ENCODE assay signal across 20 cellular contexts in genomic region chr16:88796278-88796677, GRCh38. TPM values are rescaled to one million over a fixed set of nuclear protein-coding genes. Genes with fewer than 3 reads are reported as not detected.
DNase-seq lines count a peak whose midpoint lies in the region; ATAC-seq and TF ChIP-seq lines count a peak whose summit lies in the region.
"Had no signal": no experiment of that assay in that cellular context is flagged by ENCODE, and none has a peak within 500 bp of the region (broad histone marks: within the 10 kb centered on the region; RNA-seq: fewer than 3 reads in every experiment).

No MANE protein-coding gene starts in this region.

- no peaks in the 10 kb centered on the region for H4K20me1 ChIP-seq in Loucy (ENCODE audit: insufficient read depth, low read length, poor library complexity, severe bottlenecking)
- H4K20me1 ChIP-seq in osteoblast (ENCODE audit: insufficient read depth, low read length), result no peaks in the 10 kb centered on the region

- no peak overlapping the region for H3K4me3 Mint-ChIP-seq in activated CD4-positive, alpha-beta memory T cell treated with anti-CD3 and anti-CD28 coated beads, Interleukin-2, amount 10 ng/mL, durations not matched to agents 7 days and 5 days
- H3K4me3 Mint-ChIP-seq in activated CD4-positive, alpha-beta memory T cell treated with anti-CD3 and anti-CD28 coated beads for 36 hours, result no peak overlapping the region
- no peak overlapping the region for H3K4me3 Mint-ChIP-seq in CD4-positive, alpha-beta T cell
- H3K4me3 Mint-ChIP-seq: CD8-positive, alpha-beta memory T cell had no signal

- H3K36me3 Mint-ChIP-seq in activated CD4-positive, alpha-beta memory T cell treated with anti-CD3 and anti-CD28 coated beads, Interleukin-2, amount 10 ng/mL, durations not matched to agents 7 days and 5 days (ENCODE audit: low read depth), result no peaks in the 10 kb centered on the region
- no peaks in the 10 kb centered on the region for H3K36me3 Mint-ChIP-seq in activated CD4-positive, alpha-beta memory T cell treated with anti-CD3 and anti-CD28 coated beads for 36 hours
- no peaks in the 10 kb centered on the region for H3K36me3 Mint-ChIP-seq in CD4-positive, alpha-beta T cell (ENCODE audit: low read depth)
- H3K36me3 Mint-ChIP-seq: CD8-positive, alpha-beta memory T cell had no signal

- peak overlapping the region; percentile 32 for H3K9ac ChIP-seq in Loucy (ENCODE audit: low read depth, low read length, poor library complexity, severe bottlenecking)

- H3K4me3 ChIP-seq in Loucy (ENCODE audit: low read length, poor library complexity, severe bottlenecking) (no peak overlapping the region), osteoblast (ENCODE audit: insufficient read depth, low read length) (no peak overlapping the region)
- H3K4me3 ChIP-seq: SK-N-MC had no signal

- H3K27ac ChIP-seq in CD4-positive, alpha-beta T cell (ENCODE audit: low read depth, low read length), result no peak overlapping the region
- no peak overlapping the region for H3K27ac ChIP-seq in osteoblast (ENCODE audit: low read depth, low read length)
- H3K27ac ChIP-seq: SK-N-MC had no signal

- no peak overlapping the region for H3K4me2 ChIP-seq in Loucy (ENCODE audit: low read depth, low read length, poor library complexity, severe bottlenecking)
- H3K4me2 ChIP-seq in osteoblast (ENCODE audit: insufficient read depth, low read length), result no peak overlapping the region

- intact Hi-C loops in activated CD4-positive, alpha-beta memory T cell treated with anti-CD3 and anti-CD28 coated beads for 36 hours (cut with micrococcal nuclease), result no loop called here
- intact Hi-C loops in CD4-positive, alpha-beta T cell (cut with DNase I, micrococcal nuclease), result no loop called here

- no peaks in the 10 kb centered on the region for H3K9me2 ChIP-seq in Loucy (replicated peaks; ENCODE audit: low read depth, low read length)

- TF ChIP-seq POLR2A in erythroblast (IDR thresholded peaks at IDR 0.05; ENCODE audit: low read length), result no peak

- no peak for TF ChIP-seq CTCF in CD4-positive, alpha-beta T cell (IDR thresholded peaks at IDR 0.05)
- TF ChIP-seq CTCF in Loucy (conservative IDR thresholded peaks at IDR 0.05; ENCODE audit: low read length), result no peak
- no peak for TF ChIP-seq CTCF in osteoblast (IDR thresholded peaks at IDR 0.05; ENCODE audit: extremely low read depth, low read depth, low read length)

- H2AFZ ChIP-seq in Loucy (ENCODE audit: low read length) (no peak overlapping the region), osteoblast (ENCODE audit: low read length) (no peak overlapping the region)

- no peak for DNase-seq in activated CD4-positive, alpha-beta memory T cell treated with anti-CD3 and anti-CD28 coated beads, Interleukin-2, amount 10 ng/mL, durations not matched to agents 7 days and 5 days
- DNase-seq in activated CD4-positive, alpha-beta memory T cell treated with anti-CD3 and anti-CD28 coated beads for 36 hours, result no peak
- DNase-seq in CD4-positive, alpha-beta T cell, result no peak
- DNase-seq in osteoblast (ENCODE audit: insufficient read length, low spot score, missing footprints) (peak; percentile 58), erythroblast (lab: John Stamatoyannopoulos, UW) (no peak)
- DNase-seq: CD8-positive, alpha-beta memory T cell; DMS153; DND-41; IMR-90; KG1; NCI-H1048; NCI-H1436; NCI-H187; NCI-H2081 treated with DMSO at 0.1 percent for 48 hours; NCI-H524; NCI-H774; SIG-M5 had no signal

- peaks cover 51% of the 10 kb centered on the region for H3K4me1 Mint-ChIP-seq in activated CD4-positive, alpha-beta memory T cell treated with anti-CD3 and anti-CD28 coated beads, Interleukin-2, amount 10 ng/mL, durations not matched to agents 7 days and 5 days
- peaks cover 50% of the 10 kb centered on the region for H3K4me1 Mint-ChIP-seq in activated CD4-positive, alpha-beta memory T cell treated with anti-CD3 and anti-CD28 coated beads for 36 hours (ENCODE audit: low read depth)
- peaks cover 54% of the 10 kb centered on the region for H3K4me1 Mint-ChIP-seq in CD4-positive, alpha-beta T cell (ENCODE audit: low read depth)

- POLR2A ChIA-PET in activated CD4-positive, alpha-beta memory T cell treated with anti-CD3 and anti-CD28 coated beads, Interleukin-2, amount 10 ng/mL, durations not matched to agents 7 days and 5 days (lab: Charles Lee), result no interaction called here
- POLR2A ChIA-PET in activated CD4-positive, alpha-beta memory T cell treated with anti-CD3 and anti-CD28 coated beads for 36 hours (lab: Charles Lee), result interaction anchor here (1.2 kb wide), 1 partner anchor 14 kb away, joined by 3 read pairs; no protein-coding TSS in a partner anchor
- POLR2A ChIA-PET in CD4-positive, alpha-beta T cell (lab: Charles Lee), result interaction anchor here (1.2 to 3.8 kb wide), 2 partner anchors 15 kb away, joined by 3 to 22 read pairs; partner anchors contain the start of gene APRT

- no peaks in the 10 kb centered on the region for H3K27me3 Mint-ChIP-seq in activated CD4-positive, alpha-beta memory T cell treated with anti-CD3 and anti-CD28 coated beads, Interleukin-2, amount 10 ng/mL, durations not matched to agents 7 days and 5 days
- H3K27me3 Mint-ChIP-seq in activated CD4-positive, alpha-beta memory T cell treated with anti-CD3 and anti-CD28 coated beads for 36 hours, result no peaks in the 10 kb centered on the region
- H3K27me3 Mint-ChIP-seq in CD4-positive, alpha-beta T cell, result no peaks in the 10 kb centered on the region
- H3K27me3 Mint-ChIP-seq: CD8-positive, alpha-beta memory T cell had no signal

- ATAC-seq in CD4-positive, alpha-beta T cell (ENCODE audit: poor library complexity), result no peak
- ATAC-seq in HG02571 (IDR thresholded peaks at IDR 0.05; ENCODE audit: unreplicated experiment), result no peak

- peaks cover 4% of the 10 kb centered on the region for H3F3A ChIP-seq in Loucy (ENCODE audit: low read depth)

- no peaks in the 10 kb centered on the region for H3K9me3 Mint-ChIP-seq in activated CD4-positive, alpha-beta memory T cell treated with anti-CD3 and anti-CD28 coated beads, Interleukin-2, amount 10 ng/mL, durations not matched to agents 7 days and 5 days
- no peaks in the 10 kb centered on the region for H3K9me3 Mint-ChIP-seq in activated CD4-positive, alpha-beta memory T cell treated with anti-CD3 and anti-CD28 coated beads for 36 hours
- no peaks in the 10 kb centered on the region for H3K9me3 Mint-ChIP-seq in CD4-positive, alpha-beta T cell
- H3K9me3 Mint-ChIP-seq: CD8-positive, alpha-beta memory T cell had no signal

- no peaks in the 10 kb centered on the region for H3K36me3 ChIP-seq in Loucy (ENCODE audit: insufficient read depth, low read length)
- no peaks in the 10 kb centered on the region for H3K36me3 ChIP-seq in osteoblast (ENCODE audit: insufficient read depth, low read length)

- peaks cover 54% of the 10 kb centered on the region for H3K79me2 ChIP-seq in Loucy (ENCODE audit: insufficient read depth, low read length)
- H3K79me2 ChIP-seq in osteoblast (ENCODE audit: insufficient read depth, low read length), result no peaks in the 10 kb centered on the region

- H3K9me3 ChIP-seq in CD4-positive, alpha-beta T cell (ENCODE audit: control insufficient read depth, low read length), result no peaks in the 10 kb centered on the region
- H3K9me3 ChIP-seq in Loucy (ENCODE audit: insufficient read depth, low read depth, low read length), result no peaks in the 10 kb centered on the region
- H3K9me3 ChIP-seq in osteoblast (ENCODE audit: low read depth, low read length), result no peaks in the 10 kb centered on the region

- no peaks in the 10 kb centered on the region for H3K27me3 ChIP-seq in CD4-positive, alpha-beta T cell (ENCODE audit: control insufficient read depth, insufficient read depth, low read length)
- H3K27me3 ChIP-seq in Loucy (ENCODE audit: insufficient read depth, low read length, poor library complexity, severe bottlenecking), result no peaks in the 10 kb centered on the region
- no peaks in the 10 kb centered on the region for H3K27me3 ChIP-seq in osteoblast (ENCODE audit: insufficient read depth, low read length)

- H3K27ac Mint-ChIP-seq in activated CD4-positive, alpha-beta memory T cell treated with anti-CD3 and anti-CD28 coated beads, Interleukin-2, amount 10 ng/mL, durations not matched to agents 7 days and 5 days, result peak overlapping the region; percentile 31
- H3K27ac Mint-ChIP-seq in activated CD4-positive, alpha-beta memory T cell treated with anti-CD3 and anti-CD28 coated beads for 36 hours, result no peak overlapping the region
- H3K27ac Mint-ChIP-seq in CD4-positive, alpha-beta T cell, result peak overlapping the region; percentile 71

- H3K4me1 ChIP-seq in Loucy (ENCODE audit: insufficient read depth, low read length, poor library complexity, severe bottlenecking) (peaks cover 71% of the 10 kb centered on the region), osteoblast (ENCODE audit: insufficient read depth, low read length) (peaks cover 13% of the 10 kb centered on the region)

- CTCF ChIA-PET in activated CD4-positive, alpha-beta memory T cell treated with anti-CD3 and anti-CD28 coated beads, Interleukin-2, amount 10 ng/mL, durations not matched to agents 7 days and 5 days (lab: Charles Lee), result interaction anchor here (1.4 kb wide), 1 partner anchor 59 kb away, joined by 3 read pairs; no protein-coding TSS in a partner anchor
- CTCF ChIA-PET in activated CD4-positive, alpha-beta memory T cell treated with anti-CD3 and anti-CD28 coated beads for 36 hours (lab: Charles Lee), result interaction anchor here (0.7 to 1.5 kb wide), 4 partner anchors 10 to 61 kb away, joined by 3 to 5 read pairs (median 4); partner anchors contain the start of gene PIEZO1
- CTCF ChIA-PET in CD4-positive, alpha-beta T cell (lab: Charles Lee), result no interaction called here

RNA-seq across cellular contexts. Expression of gene CDT1, which starts 7.3 kb away (rescaled TPM):
- total RNA-seq in activated CD4-positive, alpha-beta memory T cell treated with anti-CD3 and anti-CD28 coated beads, Interleukin-2, amount 10 ng/mL, durations not matched to agents 7 days and 5 days, result 100 to 1,000 TPM; 133 to 137 TPM
- total RNA-seq in activated CD4-positive, alpha-beta memory T cell treated with anti-CD3 and anti-CD28 coated beads for 36 hours, result 100 to 1,000 TPM; 169 to 183 TPM
- total RNA-seq in CD4-positive, alpha-beta T cell, result 1 to 10 TPM in 1 of 2 experiments, under 1 TPM in 1; 0.47 to 1.0 TPM
- total RNA-seq in osteoblast, result 2.9 TPM in 2 replicates

RNA-seq across cellular contexts. Expression of gene PIEZO1, which starts 11.3 kb away (rescaled TPM):
- total RNA-seq in activated CD4-positive, alpha-beta memory T cell treated with anti-CD3 and anti-CD28 coated beads, Interleukin-2, amount 10 ng/mL, durations not matched to agents 7 days and 5 days, result 100 to 1,000 TPM; 308 to 323 TPM
- 100 to 1,000 TPM; 221 to 234 TPM for total RNA-seq in activated CD4-positive, alpha-beta memory T cell treated with anti-CD3 and anti-CD28 coated beads for 36 hours
- total RNA-seq in CD4-positive, alpha-beta T cell, result 100 to 1,000 TPM; 142 to 146 TPM
- total RNA-seq in osteoblast, result 187 and 207 TPM in 2 replicates

RNA-seq across cellular contexts. Expression of gene APRT, which starts 15.4 kb away (rescaled TPM):
- total RNA-seq in activated CD4-positive, alpha-beta memory T cell treated with anti-CD3 and anti-CD28 coated beads, Interleukin-2, amount 10 ng/mL, durations not matched to agents 7 days and 5 days, result 100 to 1,000 TPM; 129 to 136 TPM
- 100 to 1,000 TPM; 270 to 272 TPM for total RNA-seq in activated CD4-positive, alpha-beta memory T cell treated with anti-CD3 and anti-CD28 coated beads for 36 hours
- 100 to 1,000 TPM; 153 to 154 TPM for total RNA-seq in CD4-positive, alpha-beta T cell
- total RNA-seq in osteoblast, result 41.8 and 53.6 TPM in 2 replicates

Comparison
In these comparisons a context has a peak if more than half of its experiments do, and no peak if none do; other contexts are left out.
1. RNA of gene CDT1, which starts 7.3 kb away (total RNA-seq): 169 to 183 TPM in activated CD4-positive, alpha-beta memory T cell treated with anti-CD3 and anti-CD28 coated beads for 36 hours and 133 to 137 TPM in activated CD4-positive, alpha-beta memory T cell treated with anti-CD3 and anti-CD28 coated beads, Interleukin-2, amount 10 ng/mL, durations not matched to agents 7 days and 5 days; 2.9 TPM in osteoblast and 0.47 to 1.0 TPM in CD4-positive, alpha-beta T cell; every median in the first group is over 10 times any median in the second.